ENCODE assay signal across 24 cellular contexts in the genomic region with DNA sequence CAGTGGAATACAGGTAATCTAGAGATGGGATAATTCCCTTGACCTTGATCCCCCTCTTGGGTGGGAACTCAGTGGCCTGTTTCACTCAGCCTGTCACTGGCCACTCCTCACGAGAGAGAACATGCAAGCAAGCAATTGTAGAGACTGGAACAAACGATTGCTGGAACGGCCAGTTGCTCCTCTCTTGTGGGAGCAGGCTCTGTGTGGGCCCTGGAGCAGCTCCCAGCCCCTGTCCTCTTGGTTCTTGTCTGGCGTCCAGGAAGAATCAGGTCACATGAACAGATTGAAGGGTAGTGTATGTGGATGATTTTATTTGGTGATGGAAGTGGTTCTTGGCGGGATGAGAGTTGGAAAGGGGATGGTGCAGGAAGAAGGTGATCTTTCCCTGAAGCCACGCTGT. TPM values are rescaled to one million over a fixed set of nuclear protein-coding genes. Genes with fewer than 3 reads are reported as not detected.
DNase-seq lines count a peak whose midpoint lies in the region; ATAC-seq and TF ChIP-seq lines count a peak whose summit lies in the region.
"Had no signal": no experiment of that assay in that cellular context is flagged by ENCODE, and none has a peak within 500 bp of the region (broad histone marks: within the 10 kb centered on the region; RNA-seq: fewer than 3 reads in every experiment).

No MANE protein-coding gene starts in this region.

- H3K27ac ChIP-seq in GM23338 (ENCODE audit: low read depth) (no peak overlapping the region), left ventricle myocardium inferior (replicated peaks) (peak overlapping the region; percentile 30), thyroid gland (no peak overlapping the region)
- H3K27ac ChIP-seq: HL-60, SJCRH30 had no signal

- TF ChIP-seq POLR2A in thyroid gland (IDR thresholded peaks at IDR 0.05), result no peak

- no peaks in the 10 kb centered on the region; the same call in 1 of the 2 replicates for H3F3A ChIP-seq in GM23338 (replicated peaks; ENCODE audit: low read depth)

- H3K4me3 ChIP-seq in GM23338, result no peak overlapping the region
- H3K4me3 ChIP-seq in left ventricle myocardium inferior, result no peak overlapping the region
- H3K4me3 ChIP-seq in thyroid gland (replicated peaks in 1 of 3), result no peak overlapping the region
- H3K4me3 ChIP-seq: GM12878, HAP-1, K562, SJCRH30 had no signal

- H3K27me3 Mint-ChIP-seq in GM23338 (ENCODE audit: insufficient read depth, low read depth, poor library complexity), result no peaks in the 10 kb centered on the region
- H3K27me3 Mint-ChIP-seq: CD4-positive, CD25-positive, alpha-beta regulatory T cell had no signal

- no peaks in the 10 kb centered on the region for H3K79me2 ChIP-seq in GM23338 (replicated peaks; ENCODE audit: insufficient read depth)

- H3K9me3 Mint-ChIP-seq in GM23338, result peaks cover 11% of the 10 kb centered on the region; the same call in 2 of the 3 replicates

- H3K36me3 Mint-ChIP-seq in GM23338 (ENCODE audit: low read depth), result peaks cover 6% of the 10 kb centered on the region; the same call in 1 of the 3 replicates
- H3K36me3 Mint-ChIP-seq: CD4-positive, CD25-positive, alpha-beta regulatory T cell had no signal

- 51 to 67% methylated on average over 6 of the region's 6 CpGs for WGBS in thyroid gland, 2 donors

- no peak for ATAC-seq in GM23338
- ATAC-seq: GM12878, HepG2, K562, Panc1 had no signal

- no peak overlapping the region for H2AFZ ChIP-seq in GM23338

- H3K27ac Mint-ChIP-seq in GM23338, result 0 out of 2 replicates have a peak overlapping the region, but pooled peaks have one; percentile 6
- H3K27ac Mint-ChIP-seq: CD4-positive, CD25-positive, alpha-beta regulatory T cell had no signal

- no peaks in the 10 kb centered on the region for H3K9me2 ChIP-seq in GM23338 (ENCODE audit: insufficient read depth)

- H3K4me2 ChIP-seq in GM23338, result no peak overlapping the region

- intact Hi-C loops in left ventricle myocardium inferior (cut with micrococcal nuclease), result no loop called here
- intact Hi-C loops in thyroid gland (cut with DNase I), result no loop called here
- intact Hi-C loops in head of caudate nucleus (cut with DNase I), result no loop called here

- H3K4me1 Mint-ChIP-seq in GM23338, result peaks cover 55% of the 10 kb centered on the region
- H3K4me1 Mint-ChIP-seq: CD4-positive, CD25-positive, alpha-beta regulatory T cell had no signal

- DNase-seq in GM23338 (ENCODE audit: low spot score), result no peak
- DNase-seq in cerebellar nuclear complex (lab: John Stamatoyannopoulos, UW), result peak; percentile 41 to 77
- no peak for DNase-seq in left ventricle myocardium inferior
- peak; percentile 9 to 18 for DNase-seq in thyroid gland
- DNase-seq in stimulated activated CD4-positive, alpha-beta T cell treated with anti-CD3 and anti-CD28 coated beads, Interleukin-12 subunit alpha, Interleukin-12 subunit beta, amount 100 ng/mL, for 4 hours, result no peak
- DNase-seq in NCI-H1092 (lab: John Stamatoyannopoulos, UW), result no peak
- no peak for DNase-seq in head of caudate nucleus
- DNase-seq: BE2C; CD4-positive, CD25-positive, alpha-beta regulatory T cell; DMS79; MM.1S; NCI-H1048; NCI-H1436; NCI-H187 treated with DMSO at 0.1 percent for 48 hours; NCI-H2107; NCI-H510A; SJCRH30 had no signal

- no peaks in the 10 kb centered on the region for H4K20me1 ChIP-seq in GM23338 (replicated peaks; ENCODE audit: insufficient read depth)

- H3K27me3 ChIP-seq in GM23338 (ENCODE audit: insufficient read depth) (no peaks in the 10 kb centered on the region), left ventricle myocardium inferior (ENCODE audit: low read depth) (no peaks in the 10 kb centered on the region), thyroid gland (no peaks in the 10 kb centered on the region)

- H3K4me3 Mint-ChIP-seq in GM23338, result no peak overlapping the region
- H3K4me3 Mint-ChIP-seq: CD4-positive, CD25-positive, alpha-beta regulatory T cell had no signal

- H3K4me1 ChIP-seq in GM23338 (ENCODE audit: insufficient read depth) (peaks cover 36% of the 10 kb centered on the region), left ventricle myocardium inferior (peaks cover 29% of the 10 kb centered on the region), thyroid gland (no peaks in the 10 kb centered on the region)
- H3K4me1 ChIP-seq: BE2C, HAP-1, SJCRH30 had no signal

- H3K9me3 ChIP-seq in left ventricle myocardium inferior (replicated peaks) (peaks cover 5% of the 10 kb centered on the region), thyroid gland (no peaks in the 10 kb centered on the region)
- H3K9me3 ChIP-seq: BE2C, HAP-1, SJCRH30 had no signal

- no peaks in the 10 kb centered on the region for H3K36me3 ChIP-seq in GM23338 (ENCODE audit: insufficient read depth)
- no peaks in the 10 kb centered on the region for H3K36me3 ChIP-seq in left ventricle myocardium inferior
- no peaks in the 10 kb centered on the region for H3K36me3 ChIP-seq in thyroid gland
- H3K36me3 ChIP-seq: BE2C, HAP-1, SJCRH30 had no signal

- TF ChIP-seq CTCF in GM23338 (conservative IDR thresholded peaks at IDR 0.05; ENCODE audit: low read depth in 2 of 2) (no peak), left ventricle myocardium inferior (IDR thresholded peaks at IDR 0.05; ENCODE audit: borderline replicate concordance) (no peak), thyroid gland (IDR thresholded peaks at IDR 0.05) (no peak)

TF ChIP-seq in GM23338, 12 proteins besides CTCF, POLR2A, EP300 and RAD21 (continues in another document):
- TF ChIP-seq, protein P1, sequence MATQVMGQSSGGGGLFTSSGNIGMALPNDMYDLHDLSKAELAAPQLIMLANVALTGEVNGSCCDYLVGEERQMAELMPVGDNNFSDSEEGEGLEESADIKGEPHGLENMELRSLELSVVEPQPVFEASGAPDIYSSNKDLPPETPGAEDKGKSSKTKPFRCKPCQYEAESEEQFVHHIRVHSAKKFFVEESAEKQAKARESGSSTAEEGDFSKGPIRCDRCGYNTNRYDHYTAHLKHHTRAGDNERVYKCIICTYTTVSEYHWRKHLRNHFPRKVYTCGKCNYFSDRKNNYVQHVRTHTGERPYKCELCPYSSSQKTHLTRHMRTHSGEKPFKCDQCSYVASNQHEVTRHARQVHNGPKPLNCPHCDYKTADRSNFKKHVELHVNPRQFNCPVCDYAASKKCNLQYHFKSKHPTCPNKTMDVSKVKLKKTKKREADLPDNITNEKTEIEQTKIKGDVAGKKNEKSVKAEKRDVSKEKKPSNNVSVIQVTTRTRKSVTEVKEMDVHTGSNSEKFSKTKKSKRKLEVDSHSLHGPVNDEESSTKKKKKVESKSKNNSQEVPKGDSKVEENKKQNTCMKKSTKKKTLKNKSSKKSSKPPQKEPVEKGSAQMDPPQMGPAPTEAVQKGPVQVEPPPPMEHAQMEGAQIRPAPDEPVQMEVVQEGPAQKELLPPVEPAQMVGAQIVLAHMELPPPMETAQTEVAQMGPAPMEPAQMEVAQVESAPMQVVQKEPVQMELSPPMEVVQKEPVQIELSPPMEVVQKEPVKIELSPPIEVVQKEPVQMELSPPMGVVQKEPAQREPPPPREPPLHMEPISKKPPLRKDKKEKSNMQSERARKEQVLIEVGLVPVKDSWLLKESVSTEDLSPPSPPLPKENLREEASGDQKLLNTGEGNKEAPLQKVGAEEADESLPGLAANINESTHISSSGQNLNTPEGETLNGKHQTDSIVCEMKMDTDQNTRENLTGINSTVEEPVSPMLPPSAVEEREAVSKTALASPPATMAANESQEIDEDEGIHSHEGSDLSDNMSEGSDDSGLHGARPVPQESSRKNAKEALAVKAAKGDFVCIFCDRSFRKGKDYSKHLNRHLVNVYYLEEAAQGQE (IDR thresholded peaks at IDR 0.05; ENCODE audit: unreplicated experiment), result no peak
- TF ChIP-seq NANOG (IDR thresholded peaks at IDR 0.05; ENCODE audit: borderline replicate concordance), result no peak
- TF ChIP-seq ZNF114 (CRISPR knock-in tag; IDR thresholded peaks at IDR 0.05), result no peak
- TF ChIP-seq, protein P2, sequence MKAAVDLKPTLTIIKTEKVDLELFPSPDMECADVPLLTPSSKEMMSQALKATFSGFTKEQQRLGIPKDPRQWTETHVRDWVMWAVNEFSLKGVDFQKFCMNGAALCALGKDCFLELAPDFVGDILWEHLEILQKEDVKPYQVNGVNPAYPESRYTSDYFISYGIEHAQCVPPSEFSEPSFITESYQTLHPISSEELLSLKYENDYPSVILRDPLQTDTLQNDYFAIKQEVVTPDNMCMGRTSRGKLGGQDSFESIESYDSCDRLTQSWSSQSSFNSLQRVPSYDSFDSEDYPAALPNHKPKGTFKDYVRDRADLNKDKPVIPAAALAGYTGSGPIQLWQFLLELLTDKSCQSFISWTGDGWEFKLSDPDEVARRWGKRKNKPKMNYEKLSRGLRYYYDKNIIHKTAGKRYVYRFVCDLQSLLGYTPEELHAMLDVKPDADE (IDR thresholded peaks at IDR 0.05), result no peak
- TF ChIP-seq STAT1 (IDR thresholded peaks at IDR 0.05; ENCODE audit: unreplicated experiment), result no peak
- TF ChIP-seq POLR2AphosphoS5 (IDR thresholded peaks at IDR 0.05; ENCODE audit: low read depth), result no peak

RNA-seq across cellular contexts. Expression of a gene that starts 16.1 kb away (rescaled TPM):
- total RNA-seq in GM23338 (2014; rRNA removed; shearing (Covaris generic)), result 1.1 and 2.0 TPM in 2 replicates
- polyA plus RNA-seq in GM23338 (2016; fragmentation: Nextera tagmentation; extraction: Ambion mirVana), result not detected in 2 replicates
- total RNA-seq in left ventricle myocardium inferior (0.41 TPM), thyroid gland (1 to 10 TPM; 1.0 to 3.1 (median 1.7) TPM)
- total RNA-seq: CD4-positive, CD25-positive, alpha-beta regulatory T cell; GM12878; HT-29; K562; SJCRH30 had no signal
- polyA plus RNA-seq: CD4-positive, CD25-positive, alpha-beta regulatory T cell; K562 had no signal

RNA-seq across cellular contexts. Expression of a gene that starts 19.9 kb away (rescaled TPM):
- 0.23 and 2.2 TPM in 2 replicates for total RNA-seq in GM23338 (2014; rRNA removed; shearing (Covaris generic))
- not detected in 2 replicates for polyA plus RNA-seq in GM23338 (2016; fragmentation: Nextera tagmentation; extraction: Ambion mirVana)
- total RNA-seq in left ventricle myocardium inferior (not detected), thyroid gland (1 to 10 TPM; 1.4 to 7.9 (median 4.7) TPM)
- total RNA-seq: CD4-positive, CD25-positive, alpha-beta regulatory T cell; K562; SJCRH30 had no signal
- polyA plus RNA-seq: CD4-positive, CD25-positive, alpha-beta regulatory T cell; K562 had no signal

Comparison
In these comparisons a context has a peak if more than half of its experiments do, and no peak if none do; other contexts are left out.
1. DNase-seq: peak in cerebellar nuclear complex (2 of 2) and thyroid gland (2 of 2); none in GM23338 (single experiment), left ventricle myocardium inferior (single experiment), stimulated activated CD4-positive, alpha-beta T cell treated with anti-CD3 and anti-CD28 coated beads, Interleukin-12 subunit alpha, Interleukin-12 subunit beta, amount 100 ng/mL, for 4 hours (single experiment), NCI-H1092 (single experiment) and head of caudate nucleus (0 of 42).